20 cellular contexts compared by ENCODE assay signal in the genomic region with DNA sequence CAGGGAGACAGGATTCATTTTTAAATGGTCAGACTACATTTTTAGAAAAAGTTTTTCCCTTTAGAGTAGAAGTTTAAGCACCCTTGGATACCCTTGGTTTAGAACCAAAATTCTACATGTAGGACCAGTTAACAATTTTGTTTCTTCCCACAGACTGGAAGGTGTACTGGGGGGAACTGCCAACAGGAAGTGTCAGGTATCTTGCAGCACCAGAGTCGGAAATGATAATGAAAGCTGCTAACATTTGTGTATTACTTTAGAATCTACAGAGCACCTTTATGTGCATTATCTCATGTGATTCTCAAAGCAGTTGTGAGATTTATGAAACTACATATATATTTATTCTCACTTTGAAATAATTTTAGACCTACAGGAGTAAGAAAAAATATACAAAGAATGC. TPM values are rescaled to one million over a fixed set of nuclear protein-coding genes. Genes with fewer than 3 reads are reported as not detected.
DNase-seq lines count a peak whose midpoint lies in the region; ATAC-seq and TF ChIP-seq lines count a peak whose summit lies in the region.
"Had no signal": no experiment of that assay in that cellular context is flagged by ENCODE, and none has a peak within 500 bp of the region (broad histone marks: within the 10 kb centered on the region; RNA-seq: fewer than 3 reads in every experiment).

No MANE protein-coding gene starts in this region.

- peaks cover 3 to 68% of the 10 kb centered on the region in 2 experiments; a peak in 3 of 4 replicates for H3K79me1 ChIP-seq in IMR-90 (ENCODE audit: low read depth in 1 of 2, low read length in 2 of 2)

- H2BK5ac ChIP-seq in IMR-90 (ENCODE audit: low read depth, low read length, poor library complexity, severe bottlenecking), result peak overlapping the region; percentile 15

- no peak overlapping the region for H2AFZ ChIP-seq in IMR-90 (replicated peaks; ENCODE audit: low read length, poor library complexity)
- H2AFZ ChIP-seq: PC-9 had no signal

- no TSS peak for BruUV-seq in IMR-90 (replicated peaks; lab: Mats Ljungman, UMichigan)

- peaks cover 94% of the 10 kb centered on the region for H4K20me1 ChIP-seq in IMR-90 (ENCODE audit: insufficient read depth, low read length)

- no peak overlapping the region for H3K27ac ChIP-seq in IMR-90 (ENCODE audit: insufficient read depth, low read length)
- H3K27ac ChIP-seq: BLaER1 treated with 17β-estradiol and CSF1 and Interleukin-3, amounts not matched to agents 10 nM and 100 nM; PC-9; RWPE1 had no signal

- H3K4me2 ChIP-seq in IMR-90 (ENCODE audit: low read depth, low read length), result no peak overlapping the region
- H3K4me2 ChIP-seq: PC-9 had no signal

- no peak overlapping the region for H3K18ac ChIP-seq in IMR-90 (ENCODE audit: low read depth, low read length)

- peak overlapping the region; percentile 59; the same call in 1 of the 2 replicates for H3K23ac ChIP-seq in IMR-90 (ENCODE audit: low read depth, low read length)

- dilution Hi-C loops in IMR-90 (cut with HindIII; ENCODE audit: low sequenced_read_pairs, unreplicated experiment), result no loop called here

- H3K36me3 Mint-ChIP-seq in chondrocyte (ENCODE audit: low read depth) (no peaks in the 10 kb centered on the region), nephron progenitor cell (ENCODE audit: low read depth) (peaks cover 61% of the 10 kb centered on the region)
- peaks cover 1% of the 10 kb centered on the region for H3K36me3 Mint-ChIP-seq in activated naive CD4-positive, alpha-beta T cell treated with anti-CD3 and anti-CD28 coated beads for 36 hours (ENCODE audit: low read depth)
- H3K36me3 Mint-ChIP-seq: CD8-positive, alpha-beta T cell had no signal

- no peak overlapping the region for H2BK20ac ChIP-seq in IMR-90 (ENCODE audit: low read depth, low read length)

- H2BK120ac ChIP-seq in IMR-90 (ENCODE audit: low read depth, low read length), result no peak overlapping the region

- no peak overlapping the region for H3K9ac ChIP-seq in IMR-90 (ENCODE audit: low read depth, low read length)
- H3K9ac ChIP-seq: BLaER1 treated with 17β-estradiol and CSF1 and Interleukin-3, amounts not matched to agents 10 nM and 100 nM had no signal

- no peak overlapping the region for H2BK15ac ChIP-seq in IMR-90 (ENCODE audit: low read depth, low read length)

- no peak for TF ChIP-seq POLR2A in IMR-90 (IDR thresholded peaks at IDR 0.05; ENCODE audit: low read depth, low read length)

- TF ChIP-seq CTCF in IMR-90 (conservative IDR thresholded peaks at IDR 0.05; ENCODE audit: low read depth, low read length) (no peak), chondrocyte (IDR thresholded peaks at IDR 0.05) (no peak), nephron progenitor cell (IDR thresholded peaks at IDR 0.05) (no peak)

- no peak overlapping the region for H3K56ac ChIP-seq in IMR-90 (ENCODE audit: extremely low read depth, insufficient read depth, low read length)

- CTCF ChIA-PET in IMR-90 (lab: Yijun Ruan, JAX), result no interaction called here
- CTCF ChIA-PET in activated naive CD4-positive, alpha-beta T cell treated with anti-CD3 and anti-CD28 coated beads for 36 hours (lab: Charles Lee), result no interaction called here

- H3K4me1 Mint-ChIP-seq in chondrocyte (ENCODE audit: low read depth) (peaks cover 58% of the 10 kb centered on the region), nephron progenitor cell (peaks cover 15% of the 10 kb centered on the region)
- no peaks in the 10 kb centered on the region for H3K4me1 Mint-ChIP-seq in activated naive CD4-positive, alpha-beta T cell treated with anti-CD3 and anti-CD28 coated beads for 36 hours (ENCODE audit: low read depth)

- peaks cover 5% of the 10 kb centered on the region for H3K4me1 ChIP-seq in IMR-90 (ENCODE audit: control insufficient read depth, insufficient read depth, low read length)

- no peak overlapping the region for H3K4me3 Mint-ChIP-seq in chondrocyte (ENCODE audit: unreplicated experiment)
- H3K4me3 Mint-ChIP-seq in nephron progenitor cell, result no peak overlapping the region
- H3K4me3 Mint-ChIP-seq in activated naive CD4-positive, alpha-beta T cell treated with anti-CD3 and anti-CD28 coated beads for 36 hours, result no peak overlapping the region
- H3K4me3 Mint-ChIP-seq: CD8-positive, alpha-beta T cell had no signal

- H3K4ac ChIP-seq in IMR-90 (ENCODE audit: low read depth, low read length), result no peak overlapping the region

- H3K36me3 ChIP-seq in IMR-90 (ENCODE audit: control insufficient read depth, insufficient read depth, low read length), result peaks cover 10% of the 10 kb centered on the region

- no peak overlapping the region for H3K4me3 ChIP-seq in IMR-90 (ENCODE audit: insufficient read depth, low read depth, low read length)
- H3K4me3 ChIP-seq: BLaER1 treated with 17β-estradiol and CSF1 and Interleukin-3, amounts not matched to agents 10 nM and 100 nM; PC-9 had no signal

- ATAC-seq in IMR-90 (ENCODE audit: low read depth), result no peak
- ATAC-seq: CD8-positive, alpha-beta T cell; HepG2 had no signal

- no peak overlapping the region for H4K5ac ChIP-seq in IMR-90 (ENCODE audit: low read depth, low read length)

- DNase-seq in IMR-90, result no peak
- DNase-seq in NAMALWA (ENCODE audit: low spot score), result peak; percentile 6
- no peak for DNase-seq in chondrocyte (ENCODE audit: low spot score)
- no peak for DNase-seq in nephron progenitor cell
- no peak for DNase-seq in activated naive CD4-positive, alpha-beta T cell treated with anti-CD3 and anti-CD28 coated beads for 36 hours
- no peak for DNase-seq in midbrain (lab: John Stamatoyannopoulos, UW)
- no peak for DNase-seq in dedifferentiated amniotic fluid mesenchymal stem cell (ENCODE audit: extremely low spot score)
- DNase-seq: Calu3; CD8-positive, alpha-beta T cell; GF-D8; GOT3; Kasumi-1; NCI-H187; NCI-H2107; NCI-H510A treated with DMSO at 0.1 percent for 48 hours; NCI-H774; PC-9 had no signal

- intact Hi-C loops in IMR-90 (cut with micrococcal nuclease), result no loop called here
- intact Hi-C loops in activated naive CD4-positive, alpha-beta T cell treated with anti-CD3 and anti-CD28 coated beads for 36 hours (cut with micrococcal nuclease), result no loop called here

- H2AK5ac ChIP-seq in IMR-90 (ENCODE audit: low read depth, low read length), result no peak overlapping the region

- no peaks in the 10 kb centered on the region for H3K9me3 ChIP-seq in IMR-90 (ENCODE audit: control insufficient read depth, insufficient read depth, low read length)

- in situ Hi-C loops in IMR-90 (cut with MboI; ENCODE audit: low sequenced_read_pairs), result no loop called here

- no CpG with 5 or more reads among the region's 1 CpG for WGBS in IMR-90 (ENCODE audit: extremely low coverage in 2 of 2, insufficient read length in 1 of 2), 2 experiments

- H3K27me3 ChIP-seq in IMR-90 (ENCODE audit: control insufficient read depth, insufficient read depth, low read length), result no peaks in the 10 kb centered on the region
- H3K27me3 ChIP-seq: BLaER1 treated with 17β-estradiol and CSF1 and Interleukin-3, amounts not matched to agents 10 nM and 100 nM had no signal

- H4K91ac ChIP-seq in IMR-90 (ENCODE audit: insufficient read depth, low read depth, low read length), result no peak overlapping the region

- H3K9me1 ChIP-seq in IMR-90 (ENCODE audit: insufficient read depth, low read length), result peaks cover 5% of the 10 kb centered on the region

- POLR2A ChIA-PET in IMR-90 (lab: Charles Lee; ENCODE audit: unreplicated experiment), result no interaction called here

- no peak for TF ChIP-seq RAD21 in IMR-90 (IDR thresholded peaks at IDR 0.05; ENCODE audit: low read length)

- H4K8ac ChIP-seq in IMR-90 (ENCODE audit: low read depth in 2 of 2, low read length in 2 of 2), result no peak overlapping the region

- H2AK9ac ChIP-seq in IMR-90 (replicated peaks; ENCODE audit: low read depth, low read length, poor library complexity), result no peak overlapping the region

- no peaks in the 10 kb centered on the region for H3K27me3 Mint-ChIP-seq in chondrocyte (ENCODE audit: low read depth)
- no peaks in the 10 kb centered on the region for H3K27me3 Mint-ChIP-seq in nephron progenitor cell (ENCODE audit: low read depth, poor library complexity)
- peaks cover 4% of the 10 kb centered on the region for H3K27me3 Mint-ChIP-seq in activated naive CD4-positive, alpha-beta T cell treated with anti-CD3 and anti-CD28 coated beads for 36 hours (ENCODE audit: low read depth)

- H3K9me3 Mint-ChIP-seq in chondrocyte (ENCODE audit: low read depth), result no peaks in the 10 kb centered on the region
- H3K9me3 Mint-ChIP-seq in nephron progenitor cell, result peaks cover 22% of the 10 kb centered on the region
- H3K9me3 Mint-ChIP-seq in activated naive CD4-positive, alpha-beta T cell treated with anti-CD3 and anti-CD28 coated beads for 36 hours, result no peaks in the 10 kb centered on the region
- H3K9me3 Mint-ChIP-seq: CD8-positive, alpha-beta T cell had no signal

- H3K14ac ChIP-seq in IMR-90 (replicated peaks; ENCODE audit: low read depth, low read length), result no peak overlapping the region

- H3K27ac Mint-ChIP-seq in chondrocyte (ENCODE audit: unreplicated experiment), result peak overlapping the region; percentile 65
- peak overlapping the region; percentile 30 for H3K27ac Mint-ChIP-seq in nephron progenitor cell
- H3K27ac Mint-ChIP-seq in activated naive CD4-positive, alpha-beta T cell treated with anti-CD3 and anti-CD28 coated beads for 36 hours, result no peak overlapping the region
- H3K27ac Mint-ChIP-seq: CD8-positive, alpha-beta T cell had no signal

TF ChIP-seq in IMR-90, 13 proteins besides CTCF, POLR2A, EP300 and RAD21 (continues in another document):
- TF ChIP-seq NFE2L2 (IDR thresholded peaks at IDR 0.05; ENCODE audit: low read depth, low read length) (no peak), CEBPB (IDR thresholded peaks at IDR 0.05; ENCODE audit: low read depth, low read length) (no peak), RCOR1 (IDR thresholded peaks at IDR 0.05; ENCODE audit: insufficient replicate concordance, low read length) (no peak), SMC3 (IDR thresholded peaks at IDR 0.05; ENCODE audit: low read depth, low read length) (no peak), RFX5 (IDR thresholded peaks at IDR 0.05; ENCODE audit: low read depth, low read length) (no peak), CHD1 (IDR thresholded peaks at IDR 0.05; ENCODE audit: low read depth, low read length) (no peak)
- TF ChIP-seq, protein P1, sequence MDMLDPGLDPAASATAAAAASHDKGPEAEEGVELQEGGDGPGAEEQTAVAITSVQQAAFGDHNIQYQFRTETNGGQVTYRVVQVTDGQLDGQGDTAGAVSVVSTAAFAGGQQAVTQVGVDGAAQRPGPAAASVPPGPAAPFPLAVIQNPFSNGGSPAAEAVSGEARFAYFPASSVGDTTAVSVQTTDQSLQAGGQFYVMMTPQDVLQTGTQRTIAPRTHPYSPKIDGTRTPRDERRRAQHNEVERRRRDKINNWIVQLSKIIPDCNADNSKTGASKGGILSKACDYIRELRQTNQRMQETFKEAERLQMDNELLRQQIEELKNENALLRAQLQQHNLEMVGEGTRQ (IDR thresholded peaks at IDR 0.05; ENCODE audit: low read depth, low read length), result no peak

RNA-seq across cellular contexts. Expression of a gene that starts 21.5 kb away (rescaled TPM):
- total RNA-seq in IMR-90 (2012; rRNA removed) (17.9 and 38.3 TPM in 2 replicates), chondrocyte (26.7 to 29.8 TPM (median 26.8 TPM) in 3 replicates)
- 4.8 and 6.6 TPM in 2 replicates for polyA plus RNA-seq in IMR-90 (2012; rRNA removed)
- 2.4 and 2.7 TPM in 2 replicates for polyA plus RNA-seq in IMR-90 (2012; cell fraction: cytosol; rRNA removed)
- polyA plus RNA-seq in IMR-90 (2012; cell fraction: nucleus; rRNA removed; ENCODE audit: low replicate concordance), result 2.4 and 6.4 TPM in 2 replicates
- under 1 TPM; 0.62 to 0.74 TPM for total RNA-seq in activated naive CD4-positive, alpha-beta T cell treated with anti-CD3 and anti-CD28 coated beads for 36 hours

Comparison
In these comparisons a context has a peak if more than half of its experiments do, and no peak if none do; other contexts are left out.
1. RNA of a gene that starts 21.5 kb away (total RNA-seq): 26.7 to 29.8 TPM in chondrocyte and 17.9 to 38.3 TPM in IMR-90; 0.62 to 0.74 TPM in activated naive CD4-positive, alpha-beta T cell treated with anti-CD3 and anti-CD28 coated beads for 36 hours; every median in the first group is over 10 times any median in the second.